Comparison of ENCODE assay signal across 15 cellular contexts in the genomic region with DNA sequence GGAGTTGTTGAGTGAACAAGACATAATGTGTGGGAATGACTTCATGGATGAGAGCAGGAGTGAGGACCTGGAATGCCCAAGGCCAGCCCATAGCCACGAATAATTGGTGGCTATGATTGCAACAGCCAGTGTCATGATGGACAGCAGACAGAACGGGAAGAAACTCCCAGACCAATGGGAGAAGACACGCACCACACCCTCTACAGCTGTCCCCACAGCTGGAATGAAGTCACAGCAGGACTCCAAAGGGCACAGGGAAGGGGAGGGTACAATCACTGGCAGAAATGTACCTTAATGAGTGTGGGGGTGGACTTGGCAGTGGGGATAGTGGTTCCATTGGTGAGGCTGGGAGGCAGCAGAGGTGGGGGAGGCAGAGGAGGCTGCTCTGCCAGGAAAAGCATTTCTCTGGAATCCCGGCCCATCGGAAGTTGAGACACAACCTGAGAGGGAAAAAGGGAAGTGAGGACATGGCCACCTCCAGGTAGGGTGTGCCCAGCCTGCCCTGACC. TPM values are rescaled to one million over a fixed set of nuclear protein-coding genes. Genes with fewer than 3 reads are reported as not detected.
DNase-seq lines count a peak whose midpoint lies in the region; ATAC-seq and TF ChIP-seq lines count a peak whose summit lies in the region.
"Had no signal": no experiment of that assay in that cellular context is flagged by ENCODE, and none has a peak within 500 bp of the region (broad histone marks: within the 10 kb centered on the region; RNA-seq: fewer than 3 reads in every experiment).

No MANE protein-coding gene starts in this region.

- POLR2A ChIA-PET in RWPE1 (lab: Yijun Ruan, JAX; ENCODE audit: low non-redundant PET) = no interaction called here
- POLR2A ChIA-PET in naive thymus-derived CD4-positive, alpha-beta T cell (lab: Charles Lee) = interaction anchor here (0.6 kb wide), 1 partner anchor 205 kb away, joined by 5 read pairs; no protein-coding TSS in a partner anchor

- no peaks in the 10 kb centered on the region for H3K4me1 ChIP-seq in naive thymus-derived CD4-positive, alpha-beta T cell (ENCODE audit: control insufficient read depth in 2 of 2, insufficient read depth in 2 of 2, low read length in 2 of 2)
- peaks cover 11% of the 10 kb centered on the region for H3K4me1 ChIP-seq in upper lobe of right lung

- peak; percentile 3 for ATAC-seq in left ventricle myocardium superior
- no peak for ATAC-seq in Right ventricle myocardium inferior
- no peak for ATAC-seq in naive thymus-derived CD4-positive, alpha-beta T cell
- peak; percentile 49 for ATAC-seq in upper lobe of right lung
- no peak for ATAC-seq in HG02759 (IDR thresholded peaks at IDR 0.05; ENCODE audit: unreplicated experiment)
- no peak for ATAC-seq in GM18502 (IDR thresholded peaks at IDR 0.05; ENCODE audit: poor library complexity, unreplicated experiment)

- peak overlapping the region in 8 of 9 donors; percentile 4 to 87 (median 68) for H3K27ac Mint-ChIP-seq in naive thymus-derived CD4-positive, alpha-beta T cell

- peaks cover 11 to 99% (median 49%) of the 10 kb centered on the region in 3 experiments for H3K36me3 ChIP-seq in naive thymus-derived CD4-positive, alpha-beta T cell (ENCODE audit: control insufficient read depth in 2 of 3, insufficient read depth in 3 of 3, low read length in 3 of 3)
- peaks cover 92% of the 10 kb centered on the region for H3K36me3 ChIP-seq in upper lobe of right lung

- H3K27ac ChIP-seq in RWPE1 (peak overlapping the region; percentile 36), upper lobe of right lung (no peak overlapping the region)
- H3K27ac ChIP-seq in naive thymus-derived CD4-positive, alpha-beta T cell (ENCODE audit: low read depth, low read length) = no peak overlapping the region
- H3K27ac ChIP-seq: adrenal gland had no signal

- peaks cover 18 to 68% (median 29%) of the 10 kb centered on the region in 5 donors for H3K36me3 Mint-ChIP-seq in naive thymus-derived CD4-positive, alpha-beta T cell

- H3K4me3 Mint-ChIP-seq in naive thymus-derived CD4-positive, alpha-beta T cell = no peak overlapping the region
- H3K4me3 Mint-ChIP-seq: central memory CD8-positive, alpha-beta T cell had no signal

- CTCF ChIA-PET in RWPE1 (lab: Yijun Ruan, JAX) = no interaction called here
- CTCF ChIA-PET in naive thymus-derived CD4-positive, alpha-beta T cell (lab: Charles Lee) = interaction anchor here (1.0 kb wide), 1 partner anchor 25 kb away, joined by 3 read pairs; no protein-coding TSS in a partner anchor

- H3K27me3 Mint-ChIP-seq in naive thymus-derived CD4-positive, alpha-beta T cell = no peaks in the 10 kb centered on the region
- H3K27me3 Mint-ChIP-seq: central memory CD8-positive, alpha-beta T cell had no signal

- H3K27me3 ChIP-seq in naive thymus-derived CD4-positive, alpha-beta T cell (ENCODE audit: control insufficient read depth in 2 of 2, insufficient read depth in 2 of 2, low read length in 2 of 2) = no peaks in the 10 kb centered on the region
- H3K27me3 ChIP-seq in upper lobe of right lung = no peaks in the 10 kb centered on the region
- H3K27me3 ChIP-seq: adrenal gland had no signal

- H3K4me1 Mint-ChIP-seq in naive thymus-derived CD4-positive, alpha-beta T cell = peaks cover 9 to 41% (median 24%) of the 10 kb centered on the region in 7 donors

- no peak for TF ChIP-seq CTCF in RWPE1 (conservative IDR thresholded peaks at IDR 0.05; ENCODE audit: low read depth)
- no peak for TF ChIP-seq CTCF in upper lobe of right lung (IDR thresholded peaks at IDR 0.05)

- H3K9me3 ChIP-seq in naive thymus-derived CD4-positive, alpha-beta T cell (ENCODE audit: control insufficient read depth in 2 of 3, low read length in 3 of 3) = no peaks in the 10 kb centered on the region
- H3K9me3 ChIP-seq in upper lobe of right lung = no peaks in the 10 kb centered on the region
- H3K9me3 ChIP-seq: adrenal gland had no signal

- peaks cover 0 to 4% (median 0%) of the 10 kb centered on the region in 11 donors for H3K9me3 Mint-ChIP-seq in naive thymus-derived CD4-positive, alpha-beta T cell
- H3K9me3 Mint-ChIP-seq: central memory CD8-positive, alpha-beta T cell had no signal

- DNase-seq in left ventricle myocardium superior (no peak), Right ventricle myocardium inferior (ENCODE audit: missing footprints) (no peak), RWPE1 (ENCODE audit: low spot score) (no peak), upper lobe of right lung (no peak)
- DNase-seq in naive thymus-derived CD4-positive, alpha-beta T cell = no peak
- no peak for DNase-seq in activated CD4-positive, alpha-beta T cell treated with anti-CD3 and anti-CD28 coated beads, Interleukin-2, amount 50 U/mL, for 4 hours
- DNase-seq: DMS53; effector memory CD4-positive, alpha-beta T cell; NCI-H146; NCI-H446; SHP77 had no signal

- intact Hi-C loops in left ventricle myocardium superior (cut with micrococcal nuclease) = no loop called here
- intact Hi-C loops in Right ventricle myocardium inferior (cut with DNase I) = no loop called here
- intact Hi-C loops in naive thymus-derived CD4-positive, alpha-beta T cell (cut with micrococcal nuclease) = no loop called here
- intact Hi-C loops in upper lobe of right lung (cut with DNase I) = no loop called here

- H3K4me3 ChIP-seq in naive thymus-derived CD4-positive, alpha-beta T cell (ENCODE audit: low read length) = no peak overlapping the region
- H3K4me3 ChIP-seq in upper lobe of right lung = no peak overlapping the region
- H3K4me3 ChIP-seq: adrenal gland had no signal

RNA-seq across cellular contexts. Expression of a gene that starts 52.9 kb away (rescaled TPM):
- 40.8 TPM for total RNA-seq in left ventricle myocardium superior
- 36.8 TPM for total RNA-seq in Right ventricle myocardium inferior
- 100 to 1,000 TPM in 2 of 5 experiments, 10 to 100 TPM in 3; 75.2 to 114 (median 91.1) TPM for total RNA-seq in naive thymus-derived CD4-positive, alpha-beta T cell
- polyA plus RNA-seq in naive thymus-derived CD4-positive, alpha-beta T cell = 10 to 100 TPM; 52.1 to 61.2 TPM
- 77.6 TPM for total RNA-seq in upper lobe of right lung

Comparison
In these comparisons a context has a peak if more than half of its experiments do, and no peak if none do; other contexts are left out.
1. ATAC-seq: peak in left ventricle myocardium superior (single experiment) and upper lobe of right lung (single experiment); none in Right ventricle myocardium inferior (single experiment), naive thymus-derived CD4-positive, alpha-beta T cell (single experiment), HG02759 (single experiment) and GM18502 (single experiment).